In the genomic region with DNA sequence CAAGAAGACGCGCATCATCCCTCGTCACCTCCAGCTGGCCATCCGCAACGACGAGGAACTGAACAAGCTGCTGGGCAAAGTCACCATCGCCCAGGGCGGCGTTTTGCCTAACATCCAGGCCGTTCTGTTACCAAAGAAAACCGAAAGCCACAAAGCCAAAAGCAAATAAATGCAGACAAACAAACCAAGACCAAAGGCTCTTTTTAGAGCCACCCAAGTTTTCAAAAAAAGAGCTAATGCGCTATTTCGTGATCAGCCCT, we compare ENCODE assay signal across 1 cellular context.
TF ChIP-seq lines count a peak whose summit lies in the region.

No MANE protein-coding gene starts in this region.

TF ChIP-seq in K562, 482 proteins besides CTCF, POLR2A, EP300 and RAD21 (continues in another document):
- TF ChIP-seq, protein P1, sequence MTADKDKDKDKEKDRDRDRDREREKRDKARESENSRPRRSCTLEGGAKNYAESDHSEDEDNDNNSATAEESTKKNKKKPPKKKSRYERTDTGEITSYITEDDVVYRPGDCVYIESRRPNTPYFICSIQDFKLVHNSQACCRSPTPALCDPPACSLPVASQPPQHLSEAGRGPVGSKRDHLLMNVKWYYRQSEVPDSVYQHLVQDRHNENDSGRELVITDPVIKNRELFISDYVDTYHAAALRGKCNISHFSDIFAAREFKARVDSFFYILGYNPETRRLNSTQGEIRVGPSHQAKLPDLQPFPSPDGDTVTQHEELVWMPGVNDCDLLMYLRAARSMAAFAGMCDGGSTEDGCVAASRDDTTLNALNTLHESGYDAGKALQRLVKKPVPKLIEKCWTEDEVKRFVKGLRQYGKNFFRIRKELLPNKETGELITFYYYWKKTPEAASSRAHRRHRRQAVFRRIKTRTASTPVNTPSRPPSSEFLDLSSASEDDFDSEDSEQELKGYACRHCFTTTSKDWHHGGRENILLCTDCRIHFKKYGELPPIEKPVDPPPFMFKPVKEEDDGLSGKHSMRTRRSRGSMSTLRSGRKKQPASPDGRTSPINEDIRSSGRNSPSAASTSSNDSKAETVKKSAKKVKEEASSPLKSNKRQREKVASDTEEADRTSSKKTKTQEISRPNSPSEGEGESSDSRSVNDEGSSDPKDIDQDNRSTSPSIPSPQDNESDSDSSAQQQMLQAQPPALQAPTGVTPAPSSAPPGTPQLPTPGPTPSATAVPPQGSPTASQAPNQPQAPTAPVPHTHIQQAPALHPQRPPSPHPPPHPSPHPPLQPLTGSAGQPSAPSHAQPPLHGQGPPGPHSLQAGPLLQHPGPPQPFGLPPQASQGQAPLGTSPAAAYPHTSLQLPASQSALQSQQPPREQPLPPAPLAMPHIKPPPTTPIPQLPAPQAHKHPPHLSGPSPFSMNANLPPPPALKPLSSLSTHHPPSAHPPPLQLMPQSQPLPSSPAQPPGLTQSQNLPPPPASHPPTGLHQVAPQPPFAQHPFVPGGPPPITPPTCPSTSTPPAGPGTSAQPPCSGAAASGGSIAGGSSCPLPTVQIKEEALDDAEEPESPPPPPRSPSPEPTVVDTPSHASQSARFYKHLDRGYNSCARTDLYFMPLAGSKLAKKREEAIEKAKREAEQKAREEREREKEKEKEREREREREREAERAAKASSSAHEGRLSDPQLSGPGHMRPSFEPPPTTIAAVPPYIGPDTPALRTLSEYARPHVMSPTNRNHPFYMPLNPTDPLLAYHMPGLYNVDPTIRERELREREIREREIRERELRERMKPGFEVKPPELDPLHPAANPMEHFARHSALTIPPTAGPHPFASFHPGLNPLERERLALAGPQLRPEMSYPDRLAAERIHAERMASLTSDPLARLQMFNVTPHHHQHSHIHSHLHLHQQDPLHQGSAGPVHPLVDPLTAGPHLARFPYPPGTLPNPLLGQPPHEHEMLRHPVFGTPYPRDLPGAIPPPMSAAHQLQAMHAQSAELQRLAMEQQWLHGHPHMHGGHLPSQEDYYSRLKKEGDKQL (CRISPR knock-in tag; IDR thresholded peaks at IDR 0.05; ENCODE audit: borderline replicate concordance), result 0 out of 2 replicates have a peak, but pooled peaks have one; percentile 87
- TF ChIP-seq ZSCAN29 (IDR thresholded peaks at IDR 0.05) (0 out of 2 replicates have a peak, but pooled peaks have one; percentile 30), DPF2 (IDR thresholded peaks at IDR 0.05) (0 out of 2 replicates have a peak, but pooled peaks have one; percentile 10), ZNF695 (CRISPR knock-in tag; IDR thresholded peaks at IDR 0.05) (peak; percentile 24; the same call in 1 of the 2 replicates), THRAP3 (IDR thresholded peaks at IDR 0.05; ENCODE audit: borderline replicate concordance) (peak; percentile 98), NBN (IDR thresholded peaks at IDR 0.05; ENCODE audit: low read depth) (0 out of 2 replicates have a peak, but pooled peaks have one; percentile 0), PCBP1 (IDR thresholded peaks at IDR 0.05; ENCODE audit: low read depth, low read length, poor library complexity, severe bottlenecking) (peak; percentile 32), POLR2AphosphoS2 (IDR thresholded peaks at IDR 0.05; ENCODE audit: low read length) (0 out of 2 replicates have a peak, but pooled peaks have one; percentile 7), ZSCAN32 (CRISPR knock-in tag; IDR thresholded peaks at IDR 0.05) (0 out of 2 replicates have a peak, but pooled peaks have one; percentile 20), FOXA3 (CRISPR knock-in tag; conservative IDR thresholded peaks at IDR 0.05 in 1 of 2, IDR thresholded peaks at IDR 0.05 in 1 of 2) (peak in 1 of 2 experiments; percentile 23; a peak in 1 of 4 replicates), FOXP1 (CRISPR knock-in tag; IDR thresholded peaks at IDR 0.05) (0 out of 2 replicates have a peak, but pooled peaks have one; percentile 15), PRPF4 (IDR thresholded peaks at IDR 0.05; ENCODE audit: insufficient read depth, low read depth, low read length, poor library complexity, severe bottlenecking) (peak; percentile 48), TAF1 (IDR thresholded peaks at IDR 0.05; ENCODE audit: control insufficient read depth, extremely low read depth, insufficient read depth, low read length, severe bottlenecking) (peak; percentile 17), ZNF445 (CRISPR knock-in tag; IDR thresholded peaks at IDR 0.05; ENCODE audit: low read depth) (peak; percentile 17; the same call in 1 of the 2 replicates), ZEB2 (IDR thresholded peaks at IDR 0.05) (0 out of 2 replicates have a peak, but pooled peaks have one; percentile 20), ZC3H4 (CRISPR knock-in tag; IDR thresholded peaks at IDR 0.05; ENCODE audit: borderline replicate concordance) (0 out of 2 replicates have a peak, but pooled peaks have one; percentile 23), CHD1 (IDR thresholded peaks at IDR 0.05; ENCODE audit: low read length) (peak; percentile 98), ZNF263 (CRISPR knock-in tag; IDR thresholded peaks at IDR 0.05; ENCODE audit: borderline replicate concordance) (peak; percentile 6; the same call in 1 of the 2 replicates), ZNF436 (CRISPR knock-in tag; IDR thresholded peaks at IDR 0.05) (peak; percentile 21; the same call in 1 of the 2 replicates), POLR2G (IDR thresholded peaks at IDR 0.05; ENCODE audit: low read depth, low read length) (peak; percentile 55), TOE1 (IDR thresholded peaks at IDR 0.05; ENCODE audit: borderline replicate concordance) (0 out of 2 replicates have a peak, but pooled peaks have one; percentile 8), TOE1 (CRISPR knock-in tag; IDR thresholded peaks at IDR 0.05; ENCODE audit: borderline replicate concordance, low read depth) (0 out of 2 replicates have a peak, but pooled peaks have one; percentile 4), ZNF717 (CRISPR knock-in tag; IDR thresholded peaks at IDR 0.05) (0 out of 2 replicates have a peak, but pooled peaks have one; percentile 15), NR2F6 (CRISPR knock-in tag; IDR thresholded peaks at IDR 0.05) (0 out of 2 replicates have a peak, but pooled peaks have one; percentile 9)
- TF ChIP-seq, protein P2, sequence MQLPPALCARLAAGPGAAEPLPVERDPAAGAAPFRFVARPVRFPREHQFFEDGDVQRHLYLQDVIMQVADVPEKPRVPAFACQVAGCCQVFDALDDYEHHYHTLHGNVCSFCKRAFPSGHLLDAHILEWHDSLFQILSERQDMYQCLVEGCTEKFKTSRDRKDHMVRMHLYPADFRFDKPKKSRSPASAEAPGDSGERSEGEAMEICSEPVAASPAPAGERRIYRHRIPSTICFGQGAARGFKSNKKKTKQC (CRISPR knock-in tag; IDR thresholded peaks at IDR 0.05), result 0 out of 2 replicates have a peak, but pooled peaks have one; percentile 2
- TF ChIP-seq, protein P3, sequence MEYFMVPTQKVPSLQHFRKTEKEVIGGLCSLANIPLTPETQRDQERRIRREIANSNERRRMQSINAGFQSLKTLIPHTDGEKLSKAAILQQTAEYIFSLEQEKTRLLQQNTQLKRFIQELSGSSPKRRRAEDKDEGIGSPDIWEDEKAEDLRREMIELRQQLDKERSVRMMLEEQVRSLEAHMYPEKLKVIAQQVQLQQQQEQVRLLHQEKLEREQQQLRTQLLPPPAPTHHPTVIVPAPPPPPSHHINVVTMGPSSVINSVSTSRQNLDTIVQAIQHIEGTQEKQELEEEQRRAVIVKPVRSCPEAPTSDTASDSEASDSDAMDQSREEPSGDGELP (CRISPR knock-in tag; IDR thresholded peaks at IDR 0.05; ENCODE audit: borderline replicate concordance), result peak; percentile 62
- TF ChIP-seq, protein P4, sequence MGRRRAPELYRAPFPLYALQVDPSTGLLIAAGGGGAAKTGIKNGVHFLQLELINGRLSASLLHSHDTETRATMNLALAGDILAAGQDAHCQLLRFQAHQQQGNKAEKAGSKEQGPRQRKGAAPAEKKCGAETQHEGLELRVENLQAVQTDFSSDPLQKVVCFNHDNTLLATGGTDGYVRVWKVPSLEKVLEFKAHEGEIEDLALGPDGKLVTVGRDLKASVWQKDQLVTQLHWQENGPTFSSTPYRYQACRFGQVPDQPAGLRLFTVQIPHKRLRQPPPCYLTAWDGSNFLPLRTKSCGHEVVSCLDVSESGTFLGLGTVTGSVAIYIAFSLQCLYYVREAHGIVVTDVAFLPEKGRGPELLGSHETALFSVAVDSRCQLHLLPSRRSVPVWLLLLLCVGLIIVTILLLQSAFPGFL (CRISPR knock-in tag; IDR thresholded peaks at IDR 0.05), result peak; percentile 100
- TF ChIP-seq, protein P5, sequence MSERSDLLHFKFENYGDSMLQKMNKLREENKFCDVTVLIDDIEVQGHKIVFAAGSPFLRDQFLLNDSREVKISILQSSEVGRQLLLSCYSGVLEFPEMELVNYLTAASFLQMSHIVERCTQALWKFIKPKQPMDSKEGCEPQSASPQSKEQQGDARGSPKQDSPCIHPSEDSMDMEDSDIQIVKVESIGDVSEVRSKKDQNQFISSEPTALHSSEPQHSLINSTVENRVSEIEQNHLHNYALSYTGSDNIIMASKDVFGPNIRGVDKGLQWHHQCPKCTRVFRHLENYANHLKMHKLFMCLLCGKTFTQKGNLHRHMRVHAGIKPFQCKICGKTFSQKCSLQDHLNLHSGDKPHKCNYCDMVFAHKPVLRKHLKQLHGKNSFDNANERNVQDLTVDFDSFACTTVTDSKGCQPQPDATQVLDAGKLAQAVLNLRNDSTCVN (CRISPR knock-in tag; IDR thresholded peaks at IDR 0.05), result 0 out of 2 replicates have a peak, but pooled peaks have one; percentile 7
- TF ChIP-seq, protein P6, sequence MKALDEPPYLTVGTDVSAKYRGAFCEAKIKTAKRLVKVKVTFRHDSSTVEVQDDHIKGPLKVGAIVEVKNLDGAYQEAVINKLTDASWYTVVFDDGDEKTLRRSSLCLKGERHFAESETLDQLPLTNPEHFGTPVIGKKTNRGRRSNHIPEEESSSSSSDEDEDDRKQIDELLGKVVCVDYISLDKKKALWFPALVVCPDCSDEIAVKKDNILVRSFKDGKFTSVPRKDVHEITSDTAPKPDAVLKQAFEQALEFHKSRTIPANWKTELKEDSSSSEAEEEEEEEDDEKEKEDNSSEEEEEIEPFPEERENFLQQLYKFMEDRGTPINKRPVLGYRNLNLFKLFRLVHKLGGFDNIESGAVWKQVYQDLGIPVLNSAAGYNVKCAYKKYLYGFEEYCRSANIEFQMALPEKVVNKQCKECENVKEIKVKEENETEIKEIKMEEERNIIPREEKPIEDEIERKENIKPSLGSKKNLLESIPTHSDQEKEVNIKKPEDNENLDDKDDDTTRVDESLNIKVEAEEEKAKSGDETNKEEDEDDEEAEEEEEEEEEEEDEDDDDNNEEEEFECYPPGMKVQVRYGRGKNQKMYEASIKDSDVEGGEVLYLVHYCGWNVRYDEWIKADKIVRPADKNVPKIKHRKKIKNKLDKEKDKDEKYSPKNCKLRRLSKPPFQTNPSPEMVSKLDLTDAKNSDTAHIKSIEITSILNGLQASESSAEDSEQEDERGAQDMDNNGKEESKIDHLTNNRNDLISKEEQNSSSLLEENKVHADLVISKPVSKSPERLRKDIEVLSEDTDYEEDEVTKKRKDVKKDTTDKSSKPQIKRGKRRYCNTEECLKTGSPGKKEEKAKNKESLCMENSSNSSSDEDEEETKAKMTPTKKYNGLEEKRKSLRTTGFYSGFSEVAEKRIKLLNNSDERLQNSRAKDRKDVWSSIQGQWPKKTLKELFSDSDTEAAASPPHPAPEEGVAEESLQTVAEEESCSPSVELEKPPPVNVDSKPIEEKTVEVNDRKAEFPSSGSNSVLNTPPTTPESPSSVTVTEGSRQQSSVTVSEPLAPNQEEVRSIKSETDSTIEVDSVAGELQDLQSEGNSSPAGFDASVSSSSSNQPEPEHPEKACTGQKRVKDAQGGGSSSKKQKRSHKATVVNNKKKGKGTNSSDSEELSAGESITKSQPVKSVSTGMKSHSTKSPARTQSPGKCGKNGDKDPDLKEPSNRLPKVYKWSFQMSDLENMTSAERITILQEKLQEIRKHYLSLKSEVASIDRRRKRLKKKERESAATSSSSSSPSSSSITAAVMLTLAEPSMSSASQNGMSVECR (CRISPR knock-in tag; IDR thresholded peaks at IDR 0.05), result peak; percentile 49; the same call in 1 of the 2 replicates
- TF ChIP-seq, protein P7, sequence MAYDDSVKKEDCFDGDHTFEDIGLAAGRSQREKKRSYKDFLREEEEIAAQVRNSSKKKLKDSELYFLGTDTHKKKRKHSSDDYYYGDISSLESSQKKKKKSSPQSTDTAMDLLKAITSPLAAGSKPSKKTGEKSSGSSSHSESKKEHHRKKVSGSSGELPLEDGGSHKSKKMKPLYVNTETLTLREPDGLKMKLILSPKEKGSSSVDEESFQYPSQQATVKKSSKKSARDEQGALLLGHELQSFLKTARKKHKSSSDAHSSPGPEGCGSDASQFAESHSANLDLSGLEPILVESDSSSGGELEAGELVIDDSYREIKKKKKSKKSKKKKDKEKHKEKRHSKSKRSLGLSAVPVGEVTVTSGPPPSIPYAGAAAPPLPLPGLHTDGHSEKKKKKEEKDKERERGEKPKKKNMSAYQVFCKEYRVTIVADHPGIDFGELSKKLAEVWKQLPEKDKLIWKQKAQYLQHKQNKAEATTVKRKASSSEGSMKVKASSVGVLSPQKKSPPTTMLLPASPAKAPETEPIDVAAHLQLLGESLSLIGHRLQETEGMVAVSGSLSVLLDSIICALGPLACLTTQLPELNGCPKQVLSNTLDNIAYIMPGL (CRISPR knock-in tag; IDR thresholded peaks at IDR 0.05), result 0 out of 2 replicates have a peak, but pooled peaks have one; percentile 50
- TF ChIP-seq, protein P8, sequence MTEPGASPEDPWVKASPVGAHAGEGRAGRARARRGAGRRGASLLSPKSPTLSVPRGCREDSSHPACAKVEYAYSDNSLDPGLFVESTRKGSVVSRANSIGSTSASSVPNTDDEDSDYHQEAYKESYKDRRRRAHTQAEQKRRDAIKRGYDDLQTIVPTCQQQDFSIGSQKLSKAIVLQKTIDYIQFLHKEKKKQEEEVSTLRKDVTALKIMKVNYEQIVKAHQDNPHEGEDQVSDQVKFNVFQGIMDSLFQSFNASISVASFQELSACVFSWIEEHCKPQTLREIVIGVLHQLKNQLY (CRISPR knock-in tag; conservative IDR thresholded peaks at IDR 0.05), result 0 out of 4 replicates have a peak, but pooled peaks of 1 of the 2 experiments have one; percentile 2
- TF ChIP-seq, protein P9, sequence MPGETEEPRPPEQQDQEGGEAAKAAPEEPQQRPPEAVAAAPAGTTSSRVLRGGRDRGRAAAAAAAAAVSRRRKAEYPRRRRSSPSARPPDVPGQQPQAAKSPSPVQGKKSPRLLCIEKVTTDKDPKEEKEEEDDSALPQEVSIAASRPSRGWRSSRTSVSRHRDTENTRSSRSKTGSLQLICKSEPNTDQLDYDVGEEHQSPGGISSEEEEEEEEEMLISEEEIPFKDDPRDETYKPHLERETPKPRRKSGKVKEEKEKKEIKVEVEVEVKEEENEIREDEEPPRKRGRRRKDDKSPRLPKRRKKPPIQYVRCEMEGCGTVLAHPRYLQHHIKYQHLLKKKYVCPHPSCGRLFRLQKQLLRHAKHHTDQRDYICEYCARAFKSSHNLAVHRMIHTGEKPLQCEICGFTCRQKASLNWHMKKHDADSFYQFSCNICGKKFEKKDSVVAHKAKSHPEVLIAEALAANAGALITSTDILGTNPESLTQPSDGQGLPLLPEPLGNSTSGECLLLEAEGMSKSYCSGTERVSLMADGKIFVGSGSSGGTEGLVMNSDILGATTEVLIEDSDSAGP (CRISPR knock-in tag; IDR thresholded peaks at IDR 0.05), result 0 out of 2 replicates have a peak, but pooled peaks have one; percentile 4
- TF ChIP-seq, protein P10, sequence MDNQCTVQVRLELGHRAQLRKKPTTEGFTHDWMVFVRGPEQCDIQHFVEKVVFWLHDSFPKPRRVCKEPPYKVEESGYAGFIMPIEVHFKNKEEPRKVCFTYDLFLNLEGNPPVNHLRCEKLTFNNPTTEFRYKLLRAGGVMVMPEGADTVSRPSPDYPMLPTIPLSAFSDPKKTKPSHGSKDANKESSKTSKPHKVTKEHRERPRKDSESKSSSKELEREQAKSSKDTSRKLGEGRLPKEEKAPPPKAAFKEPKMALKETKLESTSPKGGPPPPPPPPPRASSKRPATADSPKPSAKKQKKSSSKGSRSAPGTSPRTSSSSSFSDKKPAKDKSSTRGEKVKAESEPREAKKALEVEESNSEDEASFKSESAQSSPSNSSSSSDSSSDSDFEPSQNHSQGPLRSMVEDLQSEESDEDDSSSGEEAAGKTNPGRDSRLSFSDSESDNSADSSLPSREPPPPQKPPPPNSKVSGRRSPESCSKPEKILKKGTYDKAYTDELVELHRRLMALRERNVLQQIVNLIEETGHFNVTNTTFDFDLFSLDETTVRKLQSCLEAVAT (IDR thresholded peaks at IDR 0.05), result peak in 1 of 2 experiments; percentile 81; a peak in 1 of 4 replicates
